In the genomic region with DNA sequence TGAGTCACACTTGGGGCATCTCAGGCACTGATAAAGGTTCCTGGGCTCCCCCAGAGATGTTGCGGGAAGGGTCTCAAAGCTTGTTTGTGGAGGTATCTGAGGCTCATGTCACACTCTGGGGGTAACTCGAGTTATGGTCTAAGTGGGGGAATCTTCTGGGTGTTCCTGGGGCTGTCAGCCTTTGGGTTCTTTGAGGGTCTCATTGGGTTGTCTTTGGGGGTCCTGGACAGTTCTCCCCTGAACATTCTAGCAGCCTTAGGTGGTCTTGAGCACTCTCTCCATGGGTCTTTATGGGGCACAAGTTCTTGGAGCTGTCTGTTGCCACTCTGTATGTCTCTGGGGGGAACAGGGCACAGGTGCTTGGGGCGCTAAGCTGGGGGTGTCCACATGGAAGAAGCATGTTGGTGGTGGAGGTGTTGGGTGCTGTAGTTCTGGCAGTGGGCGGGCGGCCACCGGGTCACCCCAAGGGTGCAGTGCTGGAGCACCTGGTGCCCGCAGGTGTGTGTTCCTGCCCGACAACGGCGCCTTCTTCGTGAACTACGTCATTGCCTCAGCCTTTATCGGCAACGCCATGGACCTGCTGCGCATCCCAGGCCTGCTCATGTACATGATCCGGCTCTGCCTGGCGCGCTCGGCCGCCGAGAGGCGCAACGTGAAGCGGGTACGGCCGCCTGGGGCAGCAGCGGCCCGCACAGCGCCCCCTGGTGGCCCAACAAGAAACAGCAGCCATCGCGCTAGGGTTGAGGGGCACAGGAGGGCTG, we compare ENCODE assay signal across 8 cellular contexts. TPM values are rescaled to one million over a fixed set of nuclear protein-coding genes. Genes with fewer than 3 reads are reported as not detected.
DNase-seq lines count a peak whose midpoint lies in the region; ATAC-seq, FAIRE-seq and TF ChIP-seq lines count a peak whose summit lies in the region.

No MANE protein-coding gene starts in this region.

- intact Hi-C loops in activated naive CD4-positive, alpha-beta T cell treated with anti-CD3 and anti-CD28 coated beads for 36 hours (cut with micrococcal nuclease): loop anchor here (1.0 kb wide), 3 partner anchors 25 to 187 kb away; no protein-coding TSS in a partner anchor
- intact Hi-C loops in Right ventricle myocardium inferior (cut with DNase I): loop anchor here (1.0 kb wide), 1 partner anchor 55 kb away; no protein-coding TSS in a partner anchor

- TF ChIP-seq CTCF in progenitor cell of endocrine pancreas (IDR thresholded peaks at IDR 0.05; ENCODE audit: unreplicated experiment): peak; percentile 99

- DNase-seq in SIG-M5 treated with dmso at 0.1 percent for 504 hours (lab: John Stamatoyannopoulos, UW; ENCODE audit: unreplicated experiment): peak; percentile 44
- DNase-seq in SIG-M5 (lab: John Stamatoyannopoulos, UW): no peak
- DNase-seq in activated naive CD4-positive, alpha-beta T cell treated with anti-CD3 and anti-CD28 coated beads for 36 hours: peak; percentile 81
- DNase-seq in Right ventricle myocardium inferior (ENCODE audit: missing footprints): peak; percentile 91
- DNase-seq in progenitor cell of endocrine pancreas (ENCODE audit: low spot score, unreplicated experiment): peak; percentile 81
- peak; percentile 82 for DNase-seq in urothelium cell line (ENCODE audit: low spot score)

- H3K27me3 Mint-ChIP-seq in activated naive CD4-positive, alpha-beta T cell treated with anti-CD3 and anti-CD28 coated beads for 36 hours (ENCODE audit: low read depth): no peaks in the 10 kb centered on the region
- no peaks in the 10 kb centered on the region for H3K27me3 Mint-ChIP-seq in progenitor cell of endocrine pancreas

- peak; percentile 88 for FAIRE-seq in urothelium cell line (lab: Jason Lieb, UNC)

- no peak overlapping the region for H3K4me3 Mint-ChIP-seq in activated naive CD4-positive, alpha-beta T cell treated with anti-CD3 and anti-CD28 coated beads for 36 hours
- no peak overlapping the region for H3K4me3 Mint-ChIP-seq in progenitor cell of endocrine pancreas (ENCODE audit: low read depth)

- H3K27ac Mint-ChIP-seq in activated naive CD4-positive, alpha-beta T cell treated with anti-CD3 and anti-CD28 coated beads for 36 hours: no peak overlapping the region
- peak overlapping the region; percentile 56 for H3K27ac Mint-ChIP-seq in progenitor cell of endocrine pancreas

- H3K9me3 Mint-ChIP-seq in activated naive CD4-positive, alpha-beta T cell treated with anti-CD3 and anti-CD28 coated beads for 36 hours: no peaks in the 10 kb centered on the region
- no peaks in the 10 kb centered on the region for H3K9me3 Mint-ChIP-seq in progenitor cell of endocrine pancreas (ENCODE audit: low read depth)

- CTCF ChIA-PET in activated naive CD4-positive, alpha-beta T cell treated with anti-CD3 and anti-CD28 coated beads for 36 hours (lab: Charles Lee): interaction anchor here (0.6 to 4.0 kb wide), 8 partner anchors 9 to 186 kb away, joined by 3 to 38 read pairs (median 4); no protein-coding TSS in a partner anchor

- peak; percentile 64 for ATAC-seq in HG03520 (IDR thresholded peaks at IDR 0.05; ENCODE audit: unreplicated experiment)
- peak; percentile 93 for ATAC-seq in SK-N-SH treated with all-trans-retinoic acid at 6 μM for 48 hours
- peak; percentile 73 for ATAC-seq in Right ventricle myocardium inferior

- no peaks in the 10 kb centered on the region for H3K36me3 Mint-ChIP-seq in activated naive CD4-positive, alpha-beta T cell treated with anti-CD3 and anti-CD28 coated beads for 36 hours (ENCODE audit: low read depth)
- H3K36me3 Mint-ChIP-seq in progenitor cell of endocrine pancreas (ENCODE audit: insufficient read depth): peaks cover 15% of the 10 kb centered on the region

- H3K4me1 Mint-ChIP-seq in activated naive CD4-positive, alpha-beta T cell treated with anti-CD3 and anti-CD28 coated beads for 36 hours (ENCODE audit: low read depth): no peaks in the 10 kb centered on the region
- H3K4me1 Mint-ChIP-seq in progenitor cell of endocrine pancreas (ENCODE audit: low read depth): peaks cover 8% of the 10 kb centered on the region

TF ChIP-seq in SK-N-SH treated with all-trans-retinoic acid at 6 μM for 48 hours, 23 proteins besides CTCF, POLR2A, EP300 and RAD21:
- TF ChIP-seq ZFP3 (CRISPR knock-in tag; IDR thresholded peaks at IDR 0.05) (no peak), GLIS3 (CRISPR knock-in tag; IDR thresholded peaks at IDR 0.05) (no peak), ZNF70 (CRISPR knock-in tag; IDR thresholded peaks at IDR 0.05) (no peak), CSDC2 (CRISPR knock-in tag; IDR thresholded peaks at IDR 0.05) (no peak), SNAI2 (CRISPR knock-in tag; IDR thresholded peaks at IDR 0.05) (no peak), ZNF8 (CRISPR knock-in tag; IDR thresholded peaks at IDR 0.05) (no peak), ARNTL (CRISPR knock-in tag; IDR thresholded peaks at IDR 0.05; ENCODE audit: borderline replicate concordance, low read depth) (no peak), TCF4 (CRISPR knock-in tag; IDR thresholded peaks at IDR 0.05; ENCODE audit: borderline replicate concordance) (no peak), ZC3H10 (CRISPR knock-in tag; IDR thresholded peaks at IDR 0.05) (no peak), PPARA (CRISPR knock-in tag; IDR thresholded peaks at IDR 0.05; ENCODE audit: borderline replicate concordance) (no peak), ESRRG (CRISPR knock-in tag; IDR thresholded peaks at IDR 0.05) (no peak), ZNF565 (CRISPR knock-in tag; conservative IDR thresholded peaks at IDR 0.05; ENCODE audit: low read depth) (no peak), ZFP30 (CRISPR knock-in tag; IDR thresholded peaks at IDR 0.05) (no peak), OSR1 (CRISPR knock-in tag; IDR thresholded peaks at IDR 0.05) (no peak)
- TF ChIP-seq, protein P1, sequence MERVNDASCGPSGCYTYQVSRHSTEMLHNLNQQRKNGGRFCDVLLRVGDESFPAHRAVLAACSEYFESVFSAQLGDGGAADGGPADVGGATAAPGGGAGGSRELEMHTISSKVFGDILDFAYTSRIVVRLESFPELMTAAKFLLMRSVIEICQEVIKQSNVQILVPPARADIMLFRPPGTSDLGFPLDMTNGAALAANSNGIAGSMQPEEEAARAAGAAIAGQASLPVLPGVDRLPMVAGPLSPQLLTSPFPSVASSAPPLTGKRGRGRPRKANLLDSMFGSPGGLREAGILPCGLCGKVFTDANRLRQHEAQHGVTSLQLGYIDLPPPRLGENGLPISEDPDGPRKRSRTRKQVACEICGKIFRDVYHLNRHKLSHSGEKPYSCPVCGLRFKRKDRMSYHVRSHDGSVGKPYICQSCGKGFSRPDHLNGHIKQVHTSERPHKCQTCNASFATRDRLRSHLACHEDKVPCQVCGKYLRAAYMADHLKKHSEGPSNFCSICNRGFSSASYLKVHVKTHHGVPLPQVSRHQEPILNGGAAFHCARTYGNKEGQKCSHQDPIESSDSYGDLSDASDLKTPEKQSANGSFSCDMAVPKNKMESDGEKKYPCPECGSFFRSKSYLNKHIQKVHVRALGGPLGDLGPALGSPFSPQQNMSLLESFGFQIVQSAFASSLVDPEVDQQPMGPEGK (CRISPR knock-in tag; IDR thresholded peaks at IDR 0.05; ENCODE audit: borderline replicate concordance): no peak
- TF ChIP-seq, protein P2, sequence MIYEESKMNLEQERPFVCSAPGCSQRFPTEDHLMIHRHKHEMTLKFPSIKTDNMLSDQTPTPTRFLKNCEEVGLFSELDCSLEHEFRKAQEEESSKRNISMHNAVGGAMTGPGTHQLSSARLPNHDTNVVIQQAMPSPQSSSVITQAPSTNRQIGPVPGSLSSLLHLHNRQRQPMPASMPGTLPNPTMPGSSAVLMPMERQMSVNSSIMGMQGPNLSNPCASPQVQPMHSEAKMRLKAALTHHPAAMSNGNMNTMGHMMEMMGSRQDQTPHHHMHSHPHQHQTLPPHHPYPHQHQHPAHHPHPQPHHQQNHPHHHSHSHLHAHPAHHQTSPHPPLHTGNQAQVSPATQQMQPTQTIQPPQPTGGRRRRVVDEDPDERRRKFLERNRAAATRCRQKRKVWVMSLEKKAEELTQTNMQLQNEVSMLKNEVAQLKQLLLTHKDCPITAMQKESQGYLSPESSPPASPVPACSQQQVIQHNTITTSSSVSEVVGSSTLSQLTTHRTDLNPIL (CRISPR knock-in tag; IDR thresholded peaks at IDR 0.05; ENCODE audit: low read depth): no peak
TF ChIP-seq in SK-N-SH treated with all-trans-retinoic acid at 6 μM for 48 hours: peak in this region for 0.

RNA-seq across cellular contexts. Expression of a gene that starts 7.1 kb away (rescaled TPM):
- not detected for total RNA-seq in activated naive CD4-positive, alpha-beta T cell treated with anti-CD3 and anti-CD28 coated beads for 36 hours
- total RNA-seq in Right ventricle myocardium inferior: 0.27 TPM
- total RNA-seq in progenitor cell of endocrine pancreas: not detected in 2 replicates

RNA-seq across cellular contexts. Expression of a gene that starts 24.2 kb away (rescaled TPM):
- 1 to 10 TPM; 7.8 to 8.3 TPM for total RNA-seq in activated naive CD4-positive, alpha-beta T cell treated with anti-CD3 and anti-CD28 coated beads for 36 hours
- total RNA-seq in Right ventricle myocardium inferior: 44.5 TPM
- 69.1 and 72.3 TPM in 2 replicates for total RNA-seq in progenitor cell of endocrine pancreas

RNA-seq across cellular contexts. Expression of a gene that starts 24.3 kb away (rescaled TPM):
- total RNA-seq in activated naive CD4-positive, alpha-beta T cell treated with anti-CD3 and anti-CD28 coated beads for 36 hours: 10 to 100 TPM; 40.9 to 41.0 TPM
- 41.7 TPM for total RNA-seq in Right ventricle myocardium inferior
- 49.9 and 51.1 TPM in 2 replicates for total RNA-seq in progenitor cell of endocrine pancreas
